ENCODE assay signal across 28 cellular contexts in genomic region chr17:59466943-59467801, GRCh38.
DNase-seq lines count a peak whose midpoint lies in the region; ATAC-seq, FAIRE-seq and TF ChIP-seq lines count a peak whose summit lies in the region.
"Had no signal": no experiment of that assay in that cellular context is flagged by ENCODE, and none has a peak within 500 bp of the region (broad histone marks: within the 10 kb centered on the region; RNA-seq: fewer than 3 reads in every experiment).

No MANE protein-coding gene starts in this region.

- no peak overlapping the region for H3K9ac ChIP-seq in H1 (replicated peaks in 1 of 4; ENCODE audit: extremely low read depth in 1 of 4, low read depth in 3 of 4, low read length in 3 of 4)
- H3K9ac ChIP-seq: BLaER1 treated with 17β-estradiol and CSF1 and Interleukin-3, amounts not matched to agents 10 nM and 100 nM; GM23248; parathyroid adenoma had no signal

- no peak overlapping the region for H3K4me3 ChIP-seq in H1 (ENCODE audit: extremely low read depth in 1 of 4, insufficient read depth in 2 of 4, low read depth in 3 of 4, low read length in 4 of 4)
- H3K4me3 ChIP-seq in right cardiac atrium (ENCODE audit: low read length) = no peak overlapping the region
- H3K4me3 ChIP-seq: BLaER1 treated with 17β-estradiol and CSF1 and Interleukin-3, amounts not matched to agents 10 nM and 100 nM; GM12878; GM23248; sigmoid colon had no signal

- no peak for TF ChIP-seq RAD21 in H1 (IDR thresholded peaks at IDR 0.05 in 1 of 2, conservative IDR thresholded peaks at IDR 0.05 in 1 of 2; ENCODE audit: low read depth in 2 of 2, low read length in 2 of 2)

- H3K36me3 ChIP-seq in H1 (ENCODE audit: control insufficient read depth in 2 of 4, insufficient read depth in 4 of 4, low read length in 3 of 4) = no peaks in the 10 kb centered on the region
- H3K36me3 ChIP-seq: BLaER1 treated with 17β-estradiol and CSF1 and Interleukin-3, amounts not matched to agents 10 nM and 100 nM; sigmoid colon had no signal

- no peak overlapping the region for H2BK5ac ChIP-seq in H1 (ENCODE audit: low read depth, low read length)

- no peak overlapping the region for H4K91ac ChIP-seq in H1 (replicated peaks; ENCODE audit: insufficient read length, low read length)

- no peak for ATAC-seq in activated CD8-positive, alpha-beta T cell treated with anti-CD3 and anti-CD28 coated beads, Interleukin-2, amount 10 ng/mL, durations not matched to agents 7 days and 5 days
- ATAC-seq in activated CD8-positive, alpha-beta T cell treated with anti-CD3 and anti-CD28 coated beads for 36 hours = no peak
- ATAC-seq in sciatic nerve = peak; percentile 59
- ATAC-seq in right cardiac atrium = no peak
- no peak for ATAC-seq in WTC11
- no peak for ATAC-seq in GM18502 (IDR thresholded peaks at IDR 0.05; ENCODE audit: poor library complexity, unreplicated experiment)
- ATAC-seq: GM12878; naive thymus-derived CD8-positive, alpha-beta T cell; stimulated activated naive B cell treated with anti-CD40 and anti-IgM and Interleukin-4, amounts not matched to agents 10 μg/mL and 1 μg/mL and 100 μg/mL, for 72 hours had no signal

- H3K18ac ChIP-seq in H1 (ENCODE audit: extremely low read depth, low read length) = no peak overlapping the region

- no peak overlapping the region for H3K4ac ChIP-seq in H1 (replicated peaks; ENCODE audit: insufficient read length, low read depth, low read length)

- intact Hi-C loops in activated CD8-positive, alpha-beta T cell treated with anti-CD3 and anti-CD28 coated beads for 36 hours (cut with micrococcal nuclease) = no loop called here
- intact Hi-C loops in sciatic nerve (cut with DNase I) = no loop called here
- intact Hi-C loops in right cardiac atrium (cut with DNase I) = no loop called here

- H2BK12ac ChIP-seq in H1 (ENCODE audit: low read depth, low read length) = no peak overlapping the region

- no peaks in the 10 kb centered on the region for H3K79me1 ChIP-seq in H1 (ENCODE audit: low read depth, low read length)

- no peak overlapping the region for H2AK5ac ChIP-seq in H1 (ENCODE audit: low read depth, low read length)

- H3K9me3 Mint-ChIP-seq in activated CD8-positive, alpha-beta T cell treated with anti-CD3 and anti-CD28 coated beads, Interleukin-2, amount 10 ng/mL, durations not matched to agents 7 days and 5 days (ENCODE audit: insufficient read depth) = peaks cover 3% of the 10 kb centered on the region
- H3K9me3 Mint-ChIP-seq in activated CD8-positive, alpha-beta T cell treated with anti-CD3 and anti-CD28 coated beads for 36 hours = no peaks in the 10 kb centered on the region
- no peaks in the 10 kb centered on the region for H3K9me3 Mint-ChIP-seq in WTC11
- H3K9me3 Mint-ChIP-seq: HFFc6; naive thymus-derived CD8-positive, alpha-beta T cell; stimulated activated naive B cell treated with anti-CD40 and anti-IgM and Interleukin-4, amounts not matched to agents 10 μg/mL and 1 μg/mL and 100 μg/mL, for 72 hours had no signal

- H3K79me2 ChIP-seq in H1 (ENCODE audit: control insufficient read depth in 1 of 2, insufficient read depth in 2 of 2, low read length in 2 of 2) = no peaks in the 10 kb centered on the region
- H3K79me2 ChIP-seq: parathyroid adenoma had no signal

- H3K36me3 Mint-ChIP-seq in activated CD8-positive, alpha-beta T cell treated with anti-CD3 and anti-CD28 coated beads, Interleukin-2, amount 10 ng/mL, durations not matched to agents 7 days and 5 days (ENCODE audit: low read depth) = peaks cover 11% of the 10 kb centered on the region
- H3K36me3 Mint-ChIP-seq in activated CD8-positive, alpha-beta T cell treated with anti-CD3 and anti-CD28 coated beads for 36 hours (ENCODE audit: low read depth) = no peaks in the 10 kb centered on the region
- H3K36me3 Mint-ChIP-seq in WTC11 = no peaks in the 10 kb centered on the region
- H3K36me3 Mint-ChIP-seq: naive thymus-derived CD8-positive, alpha-beta T cell; stimulated activated naive B cell treated with anti-CD40 and anti-IgM and Interleukin-4, amounts not matched to agents 10 μg/mL and 1 μg/mL and 100 μg/mL, for 72 hours had no signal

- H2BK15ac ChIP-seq in H1 (ENCODE audit: low read length) = no peak overlapping the region

- DNase-seq in activated CD8-positive, alpha-beta T cell treated with anti-CD3 and anti-CD28 coated beads, Interleukin-2, amount 10 ng/mL, durations not matched to agents 7 days and 5 days = no peak
- no peak for DNase-seq in activated CD8-positive, alpha-beta T cell treated with anti-CD3 and anti-CD28 coated beads for 36 hours
- DNase-seq in NCI-H1092 treated with DMSO at 0.1 percent for 48 hours (lab: John Stamatoyannopoulos, UW) = peak; percentile 12
- no peak for DNase-seq in H1 (ENCODE audit: low read depth in 1 of 2, low spot score in 2 of 2)
- DNase-seq in sciatic nerve (ENCODE audit: low spot score) = no peak
- no peak for DNase-seq in right cardiac atrium
- DNase-seq in WTC11 (ENCODE audit: low spot score) = no peak
- DNase-seq: activated CD4-positive, alpha-beta T cell treated with anti-CD3 and anti-CD28 coated beads for 48 hours; activated naive CD4-positive, alpha-beta T cell treated with Interleukin-2 at 50 U/mL for 16 hours; effector memory CD4-positive, alpha-beta T cell; erythroblast; GM23248; HFFc6; naive thymus-derived CD8-positive, alpha-beta T cell; NCI-H2081 treated with DMSO at 0.1 percent for 48 hours; NCI-H524 treated with DMSO at 0.1 percent for 48 hours; sigmoid colon; stimulated activated CD4-positive, alpha-beta T cell treated with anti-CD3 and anti-CD28 coated beads, Interleukin-15, amount 100 ng/mL, for 24 hours; stimulated activated naive B cell treated with anti-CD40 and anti-IgM and Interleukin-4, amounts not matched to agents 10 μg/mL and 1 μg/mL and 100 μg/mL, for 72 hours; SW 1271; T-helper 9 cell had no signal

- no peaks in the 10 kb centered on the region for H3K27me3 Mint-ChIP-seq in activated CD8-positive, alpha-beta T cell treated with anti-CD3 and anti-CD28 coated beads, Interleukin-2, amount 10 ng/mL, durations not matched to agents 7 days and 5 days (ENCODE audit: low read depth)
- H3K27me3 Mint-ChIP-seq in activated CD8-positive, alpha-beta T cell treated with anti-CD3 and anti-CD28 coated beads for 36 hours = no peaks in the 10 kb centered on the region
- H3K27me3 Mint-ChIP-seq in WTC11 (ENCODE audit: low read depth) = no peaks in the 10 kb centered on the region
- H3K27me3 Mint-ChIP-seq: naive thymus-derived CD8-positive, alpha-beta T cell had no signal

- H2BK20ac ChIP-seq in H1 (ENCODE audit: low read length) = no peak overlapping the region

- POLR2A ChIA-PET in activated CD8-positive, alpha-beta T cell treated with anti-CD3 and anti-CD28 coated beads, Interleukin-2, amount 10 ng/mL, durations not matched to agents 7 days and 5 days (lab: Charles Lee) = no interaction called here
- POLR2A ChIA-PET in activated CD8-positive, alpha-beta T cell treated with anti-CD3 and anti-CD28 coated beads for 36 hours (lab: Charles Lee) = interaction anchor here (0.6 kb wide), 1 partner anchor 1070 kb away, joined by 3 read pairs; no protein-coding TSS in a partner anchor
- POLR2A ChIA-PET in H1 (lab: Charles Lee; ENCODE audit: partially characterized antibody) (no interaction called here), WTC11 (lab: Charles Lee) (no interaction called here)

- TF ChIP-seq CTCF in activated CD8-positive, alpha-beta T cell treated with anti-CD3 and anti-CD28 coated beads for 36 hours (IDR thresholded peaks at IDR 0.05) = no peak
- TF ChIP-seq CTCF in H1 (IDR thresholded peaks at IDR 0.05; ENCODE audit: control extremely low read depth in 1 of 3, insufficient read depth in 1 of 3, low read depth in 1 of 3, low read length in 3 of 3) (no peak), WTC11 (IDR thresholded peaks at IDR 0.05) (no peak)

- H3K23me2 ChIP-seq in H1 (ENCODE audit: low read depth, low read length) = no peaks in the 10 kb centered on the region

- FAIRE-seq in H1 (lab: Jason Lieb, UNC) = no peak
- FAIRE-seq: colon, GM12878, keratinocyte had no signal

- no peak overlapping the region for H3K56ac ChIP-seq in H1 (replicated peaks; ENCODE audit: insufficient read length, low read depth, low read length)

- no peaks in the 10 kb centered on the region for H4K20me1 ChIP-seq in H1 (replicated peaks in 1 of 2; ENCODE audit: control insufficient read depth in 1 of 2, insufficient read depth in 2 of 2, low read length in 2 of 2)
- H4K20me1 ChIP-seq: BLaER1 treated with 17β-estradiol and CSF1 and Interleukin-3, amounts not matched to agents 10 nM and 100 nM had no signal

- no peak overlapping the region for H3K4me2 ChIP-seq in H1 (ENCODE audit: insufficient read depth in 1 of 2, low read depth in 2 of 2, low read length in 2 of 2)
- H3K4me2 ChIP-seq: BLaER1 treated with 17β-estradiol and CSF1 and Interleukin-3, amounts not matched to agents 10 nM and 100 nM had no signal

- H3K4me1 ChIP-seq in H1 (replicated peaks in 1 of 4; ENCODE audit: control insufficient read depth in 3 of 4, insufficient read depth in 4 of 4, low read length in 3 of 4) (no peaks in the 10 kb centered on the region), right cardiac atrium (ENCODE audit: control insufficient read depth, insufficient read depth, low read length) (no peaks in the 10 kb centered on the region)
- H3K4me1 ChIP-seq: parathyroid adenoma, sigmoid colon had no signal

- CTCF ChIA-PET in activated CD8-positive, alpha-beta T cell treated with anti-CD3 and anti-CD28 coated beads, Interleukin-2, amount 10 ng/mL, durations not matched to agents 7 days and 5 days (lab: Charles Lee) = interaction anchor here (2.0 kb wide), 1 partner anchor 26 kb away, joined by 9 read pairs; no protein-coding TSS in a partner anchor
- CTCF ChIA-PET in activated CD8-positive, alpha-beta T cell treated with anti-CD3 and anti-CD28 coated beads for 36 hours (lab: Charles Lee) = no interaction called here
- CTCF ChIA-PET in H1 (lab: Charles Lee; ENCODE audit: partially characterized antibody) (interaction anchor here (1.1 kb wide), 1 partner anchor 81 kb away, joined by 4 read pairs; no protein-coding TSS in a partner anchor), WTC11 (lab: Charles Lee) (interaction anchor here (0.8 kb wide), 1 partner anchor 54 kb away, joined by 3 read pairs; no protein-coding TSS in a partner anchor)

- peaks cover 49% of the 10 kb centered on the region for H3K4me1 Mint-ChIP-seq in activated CD8-positive, alpha-beta T cell treated with anti-CD3 and anti-CD28 coated beads, Interleukin-2, amount 10 ng/mL, durations not matched to agents 7 days and 5 days (ENCODE audit: low read depth)
- H3K4me1 Mint-ChIP-seq in activated CD8-positive, alpha-beta T cell treated with anti-CD3 and anti-CD28 coated beads for 36 hours (ENCODE audit: low read depth) = peaks cover 21% of the 10 kb centered on the region
- H3K4me1 Mint-ChIP-seq in WTC11 = no peaks in the 10 kb centered on the region
- H3K4me1 Mint-ChIP-seq: stimulated activated naive B cell treated with anti-CD40 and anti-IgM and Interleukin-4, amounts not matched to agents 10 μg/mL and 1 μg/mL and 100 μg/mL, for 72 hours had no signal

- no peaks in the 10 kb centered on the region for H3K9me3 ChIP-seq in H1 (ENCODE audit: insufficient read depth in 2 of 2, low read depth in 1 of 2, low read length in 1 of 2)
- H3K9me3 ChIP-seq in right cardiac atrium (ENCODE audit: control insufficient read depth, low read length) = no peaks in the 10 kb centered on the region
- H3K9me3 ChIP-seq: BLaER1 treated with 17β-estradiol and CSF1 and Interleukin-3, amounts not matched to agents 10 nM and 100 nM; sigmoid colon had no signal

- H2BK120ac ChIP-seq in H1 (replicated peaks; ENCODE audit: low read depth, low read length) = no peak overlapping the region

- no peak overlapping the region for H4K8ac ChIP-seq in H1 (ENCODE audit: extremely low read depth, insufficient read depth, low read length)

- no peak overlapping the region for H4K5ac ChIP-seq in H1 (ENCODE audit: insufficient read length, low read depth, low read length)

- TF ChIP-seq POLR2A in H1 (IDR thresholded peaks at IDR 0.05; ENCODE audit: control extremely low read depth in 1 of 2, low read depth in 2 of 2, low read length in 2 of 2) = no peak

- no peak for TF ChIP-seq EP300 in H1 (IDR thresholded peaks at IDR 0.05; ENCODE audit: borderline replicate concordance in 1 of 2, low read depth in 2 of 2, low read length in 2 of 2)

- peak overlapping the region; percentile 91 for H3K27ac Mint-ChIP-seq in activated CD8-positive, alpha-beta T cell treated with anti-CD3 and anti-CD28 coated beads, Interleukin-2, amount 10 ng/mL, durations not matched to agents 7 days and 5 days
- H3K27ac Mint-ChIP-seq in activated CD8-positive, alpha-beta T cell treated with anti-CD3 and anti-CD28 coated beads for 36 hours = no peak overlapping the region
- no peak overlapping the region for H3K27ac Mint-ChIP-seq in WTC11
- H3K27ac Mint-ChIP-seq: HFFc6; stimulated activated naive B cell treated with anti-CD40 and anti-IgM and Interleukin-4, amounts not matched to agents 10 μg/mL and 1 μg/mL and 100 μg/mL, for 72 hours had no signal

- no peaks in the 10 kb centered on the region for H3K27me3 ChIP-seq in H1 (replicated peaks in 1 of 4; ENCODE audit: control insufficient read depth in 3 of 4, extremely low read depth in 1 of 4, insufficient read depth in 3 of 4, low read length in 3 of 4)
- H3K27me3 ChIP-seq in right cardiac atrium (ENCODE audit: control insufficient read depth, insufficient read depth) = no peaks in the 10 kb centered on the region
- H3K27me3 ChIP-seq: BLaER1 treated with 17β-estradiol and CSF1 and Interleukin-3, amounts not matched to agents 10 nM and 100 nM; sigmoid colon had no signal

- peak overlapping the region; percentile 51 for H2AFZ ChIP-seq in H1 (ENCODE audit: low read length)
- H2AFZ ChIP-seq: GM23248, parathyroid adenoma had no signal

- WGBS in H1 (ENCODE audit: extremely low coverage in 1 of 2, insufficient coverage in 1 of 2, insufficient read length in 1 of 2, insufficient replicate concordance in 2 of 2, low coverage in 1 of 2, low lambda C conversion rate in 2 of 2, missing lambda C conversion rate in 1 of 2), 2 experiments = 89% methylated on average over 5 of the region's 5 CpGs; no CpG with 5 or more reads in 1 of the 2 experiments
- WGBS in right cardiac atrium = 93% methylated on average over 5 of the region's 5 CpGs

- no peak overlapping the region for H3K23ac ChIP-seq in H1 (ENCODE audit: insufficient read length)

- H3K27ac ChIP-seq in H1 (ENCODE audit: low read depth, low read length) (no peak overlapping the region), right cardiac atrium (ENCODE audit: low read length) (no peak overlapping the region)
- H3K27ac ChIP-seq: BLaER1 treated with 17β-estradiol and CSF1 and Interleukin-3, amounts not matched to agents 10 nM and 100 nM; GM23248; parathyroid adenoma; sigmoid colon; VCaP had no signal

- no peak overlapping the region for H3K14ac ChIP-seq in H1 (ENCODE audit: insufficient read length)

- no peak overlapping the region for H3K4me3 Mint-ChIP-seq in activated CD8-positive, alpha-beta T cell treated with anti-CD3 and anti-CD28 coated beads, Interleukin-2, amount 10 ng/mL, durations not matched to agents 7 days and 5 days
- no peak overlapping the region for H3K4me3 Mint-ChIP-seq in activated CD8-positive, alpha-beta T cell treated with anti-CD3 and anti-CD28 coated beads for 36 hours
- H3K4me3 Mint-ChIP-seq in WTC11 = no peak overlapping the region
- H3K4me3 Mint-ChIP-seq: HFFc6; stimulated activated naive B cell treated with anti-CD40 and anti-IgM and Interleukin-4, amounts not matched to agents 10 μg/mL and 1 μg/mL and 100 μg/mL, for 72 hours had no signal
